Comparison of ENCODE assay signal across 16 cellular contexts in genomic region chr13:97340399-97340798, GRCh38.
DNase-seq lines count a peak whose midpoint lies in the region; ATAC-seq and TF ChIP-seq lines count a peak whose summit lies in the region.
"Had no signal": no experiment of that assay in that cellular context is flagged by ENCODE, and none has a peak within 500 bp of the region (broad histone marks: within the 10 kb centered on the region; RNA-seq: fewer than 3 reads in every experiment).

No MANE protein-coding gene starts in this region.

- H3K4me1 Mint-ChIP-seq in immature natural killer cell: peaks cover 7 to 9% of the 10 kb centered on the region in 2 donors
- peaks cover 4% of the 10 kb centered on the region for H3K4me1 Mint-ChIP-seq in activated T-cell treated with anti-CD3 and anti-CD28 coated beads, Interleukin-2, amount 50 U/mL, for 72 hours (ENCODE audit: low read depth)

- peak overlapping the region in 5 of 6 donors; percentile 42 to 61 (median 57) for H3K27ac Mint-ChIP-seq in immature natural killer cell
- H3K27ac Mint-ChIP-seq in activated T-cell treated with anti-CD3 and anti-CD28 coated beads, Interleukin-2, amount 50 U/mL, for 72 hours: no peak overlapping the region
- H3K27ac Mint-ChIP-seq: activated naive CD8-positive, alpha-beta T cell; dendritic cell treated with granulocyte-macrophage colony-stimulating factor and Interleukin-4, amounts not matched to agents 40 ng/mL and 50 ng/mL, for 4 days had no signal

- no peaks in the 10 kb centered on the region for H3K9me3 Mint-ChIP-seq in immature natural killer cell
- no peaks in the 10 kb centered on the region for H3K9me3 Mint-ChIP-seq in activated T-cell treated with anti-CD3 and anti-CD28 coated beads, Interleukin-2, amount 50 U/mL, for 72 hours
- H3K9me3 Mint-ChIP-seq: dendritic cell treated with granulocyte-macrophage colony-stimulating factor and Interleukin-4, amounts not matched to agents 40 ng/mL and 50 ng/mL, for 4 days had no signal

- no peaks in the 10 kb centered on the region for H3K4me1 ChIP-seq in cardiac muscle cell (ENCODE audit: low read depth)
- peaks cover 0 to 44% (median 29%) of the 10 kb centered on the region in 4 donors for H3K4me1 ChIP-seq in transverse colon
- H3K4me1 ChIP-seq: prostate gland had no signal

- H3K27ac ChIP-seq in cardiac muscle cell: peak overlapping the region; percentile 47
- peak overlapping the region; percentile 17 to 81 (median 65) for H3K27ac ChIP-seq in transverse colon
- H3K27ac ChIP-seq: suprapubic skin had no signal

- H3K27me3 ChIP-seq in cardiac muscle cell (no peaks in the 10 kb centered on the region), transverse colon (no peaks in the 10 kb centered on the region)
- H3K27me3 ChIP-seq: suprapubic skin had no signal

- no peak for TF ChIP-seq POLR2A in transverse colon (IDR thresholded peaks at IDR 0.05)

- H3K4me3 ChIP-seq in cardiac muscle cell (no peak overlapping the region), transverse colon (no peak overlapping the region)
- H3K4me3 ChIP-seq: PC-9, prostate gland, suprapubic skin had no signal

- intact Hi-C loops in left ventricle myocardium superior (cut with micrococcal nuclease): loop anchor here (5.0 kb wide), 2 partner anchors 118 to 223 kb away; partner anchors contain the start of gene MBNL2
- intact Hi-C loops in transverse colon (cut with DNase I; ENCODE audit: low total_unique reads): loop anchor here (5.0 kb wide), 1 partner anchor 223 kb away; no protein-coding TSS in a partner anchor

- no peaks in the 10 kb centered on the region for H3K36me3 ChIP-seq in cardiac muscle cell
- H3K36me3 ChIP-seq in transverse colon: no peaks in the 10 kb centered on the region
- H3K36me3 ChIP-seq: prostate gland had no signal

- TF ChIP-seq CTCF in cardiac muscle cell (IDR thresholded peaks at IDR 0.05; ENCODE audit: low read depth, low read length) (no peak), transverse colon (IDR thresholded peaks at IDR 0.05) (no peak)

- WGBS in transverse colon (ENCODE audit: low coverage in 1 of 2), 2 donors: 54 to 73% methylated on average over 1 of the region's 1 CpG

- H3K9me3 ChIP-seq in cardiac muscle cell (ENCODE audit: low read depth): no peaks in the 10 kb centered on the region
- H3K9me3 ChIP-seq in transverse colon: no peaks in the 10 kb centered on the region
- H3K9me3 ChIP-seq: prostate gland, suprapubic skin had no signal

- TF ChIP-seq EP300 in transverse colon (IDR thresholded peaks at IDR 0.05; ENCODE audit: low read depth): no peak

- no peaks in the 10 kb centered on the region for H3K27me3 Mint-ChIP-seq in immature natural killer cell (ENCODE audit: low read depth in 3 of 3)
- no peaks in the 10 kb centered on the region for H3K27me3 Mint-ChIP-seq in activated T-cell treated with anti-CD3 and anti-CD28 coated beads, Interleukin-2, amount 50 U/mL, for 72 hours (ENCODE audit: low read depth)
- H3K27me3 Mint-ChIP-seq: activated naive CD8-positive, alpha-beta T cell; dendritic cell treated with granulocyte-macrophage colony-stimulating factor and Interleukin-4, amounts not matched to agents 40 ng/mL and 50 ng/mL, for 4 days had no signal

- in situ Hi-C loops in transverse colon (cut with MboI; ENCODE audit: low pct_ligation_motif_present in 1 of 4, low pct_unique_long_range_greater_than_20kb in 1 of 4, low sequenced_read_pairs in 3 of 4): loop anchor here in 3 of 4 donors (10.0 kb wide), 5 partner anchors 56 to 226 kb away; partner anchors contain the start of gene MBNL2 (in 1 of the 3)

- no peak for ATAC-seq in left ventricle myocardium superior
- ATAC-seq in HG03571 (IDR thresholded peaks at IDR 0.05; ENCODE audit: unreplicated experiment): peak; percentile 51
- ATAC-seq in GM21528 (IDR thresholded peaks at IDR 0.05; ENCODE audit: low FRiP score, unreplicated experiment): no peak
- ATAC-seq in activated T-cell treated with anti-CD3 and anti-CD28 coated beads, Interleukin-2, amount 50 U/mL, for 72 hours (replicated peaks in 1 of 2): no peak

- H3K36me3 Mint-ChIP-seq in immature natural killer cell: peaks cover 0 to 11% (median 6%) of the 10 kb centered on the region in 3 donors
- H3K36me3 Mint-ChIP-seq in activated T-cell treated with anti-CD3 and anti-CD28 coated beads, Interleukin-2, amount 50 U/mL, for 72 hours (ENCODE audit: insufficient read depth in 2 of 2): peaks cover 1 to 4% of the 10 kb centered on the region in 2 donors

- H3K4me3 Mint-ChIP-seq in immature natural killer cell: peak overlapping the region in 2 of 5 donors; percentile 12 to 27
- peak overlapping the region in 1 of 2 donors; percentile 33 for H3K4me3 Mint-ChIP-seq in activated T-cell treated with anti-CD3 and anti-CD28 coated beads, Interleukin-2, amount 50 U/mL, for 72 hours
- H3K4me3 Mint-ChIP-seq: activated naive CD8-positive, alpha-beta T cell; dendritic cell treated with granulocyte-macrophage colony-stimulating factor and Interleukin-4, amounts not matched to agents 40 ng/mL and 50 ng/mL, for 4 days had no signal

- DNase-seq in cardiac muscle cell (ENCODE audit: low read depth in 1 of 2, low spot score in 1 of 2) (no peak), left ventricle myocardium superior (no peak), immature natural killer cell (no peak), transverse colon (no peak)
- no peak for DNase-seq in activated naive CD4-positive, alpha-beta T cell treated with Interleukin-2 at 50 U/mL for 16 hours
- DNase-seq in activated T-cell treated with anti-CD3 and anti-CD28 coated beads, Interleukin-2, amount 50 U/mL, for 72 hours: no peak
- DNase-seq: activated CD8-positive, alpha-beta memory T cell treated with anti-CD3 and anti-CD28 coated beads for 24 hours; DMS79; mammary epithelial cell; PC-9 had no signal
